1 cellular context compared by ENCODE assay signal in genomic region chr20:21303872-21304586, GRCh38.
TF ChIP-seq lines count a peak whose summit lies in the region.

No MANE protein-coding gene starts in this region.

TF ChIP-seq in HEK293, 187 proteins besides CTCF, POLR2A, EP300 and RAD21 (continued from another document):
- TF ChIP-seq, protein P1, sequence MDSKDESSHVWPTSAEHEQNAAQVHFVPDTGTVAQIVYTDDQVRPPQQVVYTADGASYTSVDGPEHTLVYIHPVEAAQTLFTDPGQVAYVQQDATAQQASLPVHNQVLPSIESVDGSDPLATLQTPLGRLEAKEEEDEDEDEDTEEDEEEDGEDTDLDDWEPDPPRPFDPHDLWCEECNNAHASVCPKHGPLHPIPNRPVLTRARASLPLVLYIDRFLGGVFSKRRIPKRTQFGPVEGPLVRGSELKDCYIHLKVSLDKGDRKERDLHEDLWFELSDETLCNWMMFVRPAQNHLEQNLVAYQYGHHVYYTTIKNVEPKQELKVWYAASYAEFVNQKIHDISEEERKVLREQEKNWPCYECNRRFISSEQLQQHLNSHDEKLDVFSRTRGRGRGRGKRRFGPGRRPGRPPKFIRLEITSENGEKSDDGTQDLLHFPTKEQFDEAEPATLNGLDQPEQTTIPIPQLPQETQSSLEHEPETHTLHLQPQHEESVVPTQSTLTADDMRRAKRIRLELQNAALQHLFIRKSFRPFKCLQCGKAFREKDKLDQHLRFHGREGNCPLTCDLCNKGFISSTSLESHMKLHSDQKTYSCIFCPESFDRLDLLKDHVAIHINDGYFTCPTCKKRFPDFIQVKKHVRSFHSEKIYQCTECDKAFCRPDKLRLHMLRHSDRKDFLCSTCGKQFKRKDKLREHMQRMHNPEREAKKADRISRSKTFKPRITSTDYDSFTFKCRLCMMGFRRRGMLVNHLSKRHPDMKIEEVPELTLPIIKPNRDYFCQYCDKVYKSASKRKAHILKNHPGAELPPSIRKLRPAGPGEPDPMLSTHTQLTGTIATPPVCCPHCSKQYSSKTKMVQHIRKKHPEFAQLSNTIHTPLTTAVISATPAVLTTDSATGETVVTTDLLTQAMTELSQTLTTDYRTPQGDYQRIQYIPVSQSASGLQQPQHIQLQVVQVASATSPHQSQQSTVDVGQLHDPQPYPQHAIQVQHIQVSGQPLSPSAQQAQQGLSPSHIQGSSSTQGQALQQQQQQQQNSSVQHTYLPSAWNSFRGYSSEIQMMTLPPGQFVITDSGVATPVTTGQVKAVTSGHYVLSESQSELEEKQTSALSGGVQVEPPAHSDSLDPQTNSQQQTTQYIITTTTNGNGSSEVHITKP (tag by site-specific recombination; IDR thresholded peaks at IDR 0.05): peak; percentile 91
- TF ChIP-seq ZNF10 (tag by site-specific recombination; IDR thresholded peaks at IDR 0.05) (no peak), REST (tag by site-specific recombination; IDR thresholded peaks at IDR 0.05) (no peak)
